In the genomic region with DNA sequence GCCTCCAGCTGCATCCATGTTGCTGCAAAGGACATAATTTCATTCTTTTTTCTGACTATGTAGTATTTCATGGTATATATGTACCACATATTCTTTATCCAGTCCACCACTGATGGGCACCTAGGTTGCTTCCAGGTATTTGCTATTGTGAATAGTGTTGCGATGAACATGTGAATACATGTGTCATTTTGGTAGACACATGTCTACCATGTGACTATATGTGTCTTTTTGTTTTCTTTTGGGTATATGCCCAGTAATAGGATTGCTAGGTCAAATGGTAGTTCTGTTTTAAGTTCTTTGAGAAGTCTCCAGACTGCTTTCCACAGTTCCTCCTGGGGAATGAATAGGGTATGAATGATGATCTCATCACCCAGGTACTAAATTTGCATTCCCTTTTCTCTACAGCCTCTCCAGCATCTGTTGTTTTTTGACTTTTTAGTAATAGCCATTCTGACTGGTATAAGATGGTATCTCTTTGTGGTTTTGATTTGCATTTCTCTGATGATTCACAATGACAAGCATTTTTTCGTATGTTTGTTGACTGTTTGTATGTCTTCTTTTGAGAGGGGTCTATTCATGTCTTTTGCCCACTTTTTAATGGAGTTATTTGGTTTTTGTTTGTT, we compare ENCODE assay signal across 27 cellular contexts. TPM values are rescaled to one million over a fixed set of nuclear protein-coding genes. Genes with fewer than 3 reads are reported as not detected.
DNase-seq lines count a peak whose midpoint lies in the region; ATAC-seq and TF ChIP-seq lines count a peak whose summit lies in the region.
"Had no signal": no experiment of that assay in that cellular context is flagged by ENCODE, and none has a peak within 500 bp of the region (broad histone marks: within the 10 kb centered on the region; RNA-seq: fewer than 3 reads in every experiment).

No MANE protein-coding gene starts in this region.

- H3K36me3 Mint-ChIP-seq in activated naive CD8-positive, alpha-beta T cell treated with anti-CD3 and anti-CD28 coated beads for 36 hours = no peaks in the 10 kb centered on the region

- H3K27ac ChIP-seq in SK-N-SH (ENCODE audit: low read depth in 2 of 2, low read length in 1 of 2) = no peak overlapping the region
- peak overlapping the region; percentile 67 for H3K27ac ChIP-seq in SJSA1
- no peak overlapping the region for H3K27ac ChIP-seq in foreskin keratinocyte
- no peak overlapping the region for H3K27ac ChIP-seq in ovary
- H3K27ac ChIP-seq: 22Rv1, breast epithelium, colonic mucosa, stomach, transverse colon had no signal

- POLR2A ChIA-PET in SK-N-SH (lab: Yijun Ruan, JAX) = no interaction called here
- POLR2A ChIA-PET in HEK293T (lab: Yijun Ruan, JAX) = no interaction called here

- no peaks in the 10 kb centered on the region for H3K4me1 Mint-ChIP-seq in activated naive CD8-positive, alpha-beta T cell treated with anti-CD3 and anti-CD28 coated beads for 36 hours
- H3K4me1 Mint-ChIP-seq: activated CD8-positive, alpha-beta memory T cell treated with anti-CD3 and anti-CD28 coated beads, Interleukin-2, amount 10 ng/mL, durations not matched to agents 7 days and 5 days; B cell; naive thymus-derived CD8-positive, alpha-beta T cell had no signal

- DNase-seq in SK-N-SH (no peak), SJSA1 (ENCODE audit: low read depth in 1 of 2, low spot score in 2 of 2) (peak in 1 of 2 experiments; percentile 62), foreskin keratinocyte (peak; percentile 70 to 88), HEK293T (ENCODE audit: extremely low spot score) (no peak), ovary (no peak)
- DNase-seq in activated naive CD8-positive, alpha-beta T cell treated with anti-CD3 and anti-CD28 coated beads for 36 hours = no peak
- DNase-seq: activated CD4-positive, alpha-beta T cell treated with anti-CD3 and anti-CD28 coated beads for 4 hours; activated CD8-positive, alpha-beta memory T cell treated with anti-CD3 and anti-CD28 coated beads, Interleukin-2, amount 10 ng/mL, durations not matched to agents 7 days and 5 days; colonic mucosa; DMS79; effector memory CD8-positive, alpha-beta T cell; head of caudate nucleus; naive thymus-derived CD8-positive, alpha-beta T cell; NCI-H1436; NCI-H69; SHP77; stimulated activated CD4-positive, alpha-beta T cell treated with anti-CD3 and anti-CD28 coated beads, Interleukin-4, amount 100 ng/mL, for 24 hours; stomach; T-helper 1 cell; transverse colon had no signal

- H3K27ac Mint-ChIP-seq in activated naive CD8-positive, alpha-beta T cell treated with anti-CD3 and anti-CD28 coated beads for 36 hours = no peak overlapping the region
- H3K27ac Mint-ChIP-seq: activated CD8-positive, alpha-beta memory T cell treated with anti-CD3 and anti-CD28 coated beads, Interleukin-2, amount 10 ng/mL, durations not matched to agents 7 days and 5 days; B cell; effector memory CD8-positive, alpha-beta T cell; GM23338; naive thymus-derived CD8-positive, alpha-beta T cell had no signal

- no peaks in the 10 kb centered on the region for H4K20me1 ChIP-seq in SK-N-SH (ENCODE audit: insufficient read depth)

- no peak overlapping the region for H2AFZ ChIP-seq in SK-N-SH (ENCODE audit: low read depth)
- H2AFZ ChIP-seq: GM23338 had no signal

- TF ChIP-seq CTCF in SK-N-SH (IDR thresholded peaks at IDR 0.05) (no peak), foreskin keratinocyte (conservative IDR thresholded peaks at IDR 0.05) (no peak), ovary (IDR thresholded peaks at IDR 0.05) (no peak)

- H3K36me3 ChIP-seq in SK-N-SH (replicated peaks in 1 of 2; ENCODE audit: control insufficient read depth in 1 of 2, insufficient read depth in 2 of 2, low read length in 1 of 2) (no peaks in the 10 kb centered on the region), SJSA1 (no peaks in the 10 kb centered on the region), ovary (no peaks in the 10 kb centered on the region)
- H3K36me3 ChIP-seq: breast epithelium, colonic mucosa, stomach, transverse colon had no signal

- H3K27me3 Mint-ChIP-seq in activated naive CD8-positive, alpha-beta T cell treated with anti-CD3 and anti-CD28 coated beads for 36 hours = peaks cover 3% of the 10 kb centered on the region

- no peak for TF ChIP-seq POLR2A in ovary (IDR thresholded peaks at IDR 0.05)

- H3K9me2 ChIP-seq in SK-N-SH = no peaks in the 10 kb centered on the region

- TF ChIP-seq EP300 in SK-N-SH (IDR thresholded peaks at IDR 0.05; ENCODE audit: borderline replicate concordance in 1 of 2, low read depth in 1 of 2, low read length in 1 of 2) (peak in 1 of 2 experiments; percentile 13; a peak in 1 of 4 replicates), ovary (IDR thresholded peaks at IDR 0.05) (no peak)

- no peak for TF ChIP-seq RAD21 in SK-N-SH (IDR thresholded peaks at IDR 0.05; ENCODE audit: low read length)

- H3K9me3 ChIP-seq in SK-N-SH (no peaks in the 10 kb centered on the region), SJSA1 (replicated peaks) (peaks cover 11% of the 10 kb centered on the region; the same call in 1 of the 2 replicates), ovary (no peaks in the 10 kb centered on the region)
- H3K9me3 ChIP-seq: breast epithelium, colonic mucosa, stomach, transverse colon had no signal

- no peak for ATAC-seq in SK-N-SH treated with all-trans-retinoic acid at 6 μM for 48 hours
- peak; percentile 60 for ATAC-seq in HG02610 (IDR thresholded peaks at IDR 0.05; ENCODE audit: unreplicated experiment)
- peak; percentile 93 for ATAC-seq in foreskin keratinocyte
- ATAC-seq: activated CD8-positive, alpha-beta memory T cell treated with anti-CD3 and anti-CD28 coated beads, Interleukin-2, amount 10 ng/mL, durations not matched to agents 7 days and 5 days; effector memory CD8-positive, alpha-beta T cell; GM23338; left lobe of liver; naive thymus-derived CD8-positive, alpha-beta T cell had no signal

- CTCF ChIA-PET in SK-N-SH (lab: Yijun Ruan, JAX) = no interaction called here
- CTCF ChIA-PET in HEK293T (lab: Yijun Ruan, JAX) = no interaction called here

- no peak overlapping the region for H3K9ac ChIP-seq in SK-N-SH

- intact Hi-C loops in ovary (cut with DNase I) = no loop called here

- H3K4me3 ChIP-seq in SK-N-SH (ENCODE audit: low read depth in 2 of 2, low read length in 1 of 2) (no peak overlapping the region), SJSA1 (no peak overlapping the region), ovary (no peak overlapping the region)
- H3K4me3 ChIP-seq: breast epithelium, colonic mucosa, GM23338, stomach, transverse colon had no signal

- H3K4me3 Mint-ChIP-seq in activated naive CD8-positive, alpha-beta T cell treated with anti-CD3 and anti-CD28 coated beads for 36 hours = no peak overlapping the region
- H3K4me3 Mint-ChIP-seq: activated CD8-positive, alpha-beta memory T cell treated with anti-CD3 and anti-CD28 coated beads, Interleukin-2, amount 10 ng/mL, durations not matched to agents 7 days and 5 days; B cell; effector memory CD8-positive, alpha-beta T cell; GM23338; naive thymus-derived CD8-positive, alpha-beta T cell had no signal

- peaks cover 4 to 10% of the 10 kb centered on the region in 2 experiments; a peak in 2 of 4 replicates for H3K4me1 ChIP-seq in SK-N-SH (ENCODE audit: control insufficient read depth in 1 of 2, insufficient read depth in 2 of 2, low read depth in 1 of 2, low read length in 1 of 2)
- H3K4me1 ChIP-seq in SJSA1 (replicated peaks) = peaks cover 11% of the 10 kb centered on the region
- no peaks in the 10 kb centered on the region for H3K4me1 ChIP-seq in foreskin keratinocyte
- no peaks in the 10 kb centered on the region for H3K4me1 ChIP-seq in ovary (ENCODE audit: insufficient read depth)
- H3K4me1 ChIP-seq: breast epithelium, colonic mucosa, stomach, transverse colon had no signal

- H3F3A ChIP-seq in SK-N-SH (replicated peaks; ENCODE audit: insufficient read depth) = peaks cover 9% of the 10 kb centered on the region

- H3K79me2 ChIP-seq in SK-N-SH (ENCODE audit: insufficient read depth) = no peaks in the 10 kb centered on the region

- no peak overlapping the region for H3K4me2 ChIP-seq in SK-N-SH
- H3K4me2 ChIP-seq: GM23338 had no signal

- H3K9me3 Mint-ChIP-seq in activated naive CD8-positive, alpha-beta T cell treated with anti-CD3 and anti-CD28 coated beads for 36 hours = no peaks in the 10 kb centered on the region
- H3K9me3 Mint-ChIP-seq: effector memory CD8-positive, alpha-beta T cell had no signal

- H3K27me3 ChIP-seq in SK-N-SH (ENCODE audit: insufficient read depth) (no peaks in the 10 kb centered on the region), SJSA1 (replicated peaks) (no peaks in the 10 kb centered on the region), foreskin keratinocyte (no peaks in the 10 kb centered on the region), ovary (no peaks in the 10 kb centered on the region)
- H3K27me3 ChIP-seq: breast epithelium, colonic mucosa, stomach, transverse colon had no signal

- WGBS in SK-N-SH (ENCODE audit: low lambda C conversion rate) = 54% methylated on average over 2 of the region's 2 CpGs
- 95 to 97% (median 96%) methylated on average over 2 of the region's 2 CpGs for WGBS in ovary, 3 donors

TF ChIP-seq in SK-N-SH, 30 proteins besides CTCF, POLR2A, EP300 and RAD21 (continues in another document):
- TF ChIP-seq FOSL2 (IDR thresholded peaks at IDR 0.05; ENCODE audit: borderline replicate concordance, low read depth) (0 out of 2 replicates have a peak, but pooled peaks have one; percentile 28), SMC3 (IDR thresholded peaks at IDR 0.05; ENCODE audit: low read depth, low read length) (no peak)

TF ChIP-seq in SK-N-SH treated with all-trans-retinoic acid at 6 μM for 48 hours, 23 proteins besides CTCF, POLR2A, EP300 and RAD21 (continues in another document):
- TF ChIP-seq TCF4 (CRISPR knock-in tag; IDR thresholded peaks at IDR 0.05; ENCODE audit: borderline replicate concordance) = no peak

TF ChIP-seq in HEK293T, 16 proteins besides CTCF, POLR2A, EP300 and RAD21:
- TF ChIP-seq HDGF (IDR thresholded peaks at IDR 0.05; ENCODE audit: borderline replicate concordance) (no peak), LEF1 (IDR thresholded peaks at IDR 0.05; ENCODE audit: borderline replicate concordance) (no peak), BHLHE40 (IDR thresholded peaks at IDR 0.05; ENCODE audit: borderline replicate concordance) (no peak), ZNF384 (IDR thresholded peaks at IDR 0.05) (no peak), TARDBP (IDR thresholded peaks at IDR 0.05) (no peak)

RNA-seq across cellular contexts. Expression of a gene that starts 35.6 kb away (rescaled TPM):
- polyA plus RNA-seq in SK-N-SH (2012; rRNA removed) (37.2 and 41.4 TPM in 2 replicates), foreskin keratinocyte (20.2 and 24.6 TPM in 2 replicates), ovary (10 to 100 TPM; 28.9 to 70.9 TPM)
- 51.6 and 77.8 TPM in 2 replicates for polyA plus RNA-seq in SK-N-SH (2012; cell fraction: cytosol; rRNA removed)
- polyA plus RNA-seq in SK-N-SH (2012; cell fraction: nucleus; rRNA removed) = 19.8 and 34.0 TPM in 2 replicates
- total RNA-seq in SJSA1 (2014; rRNA removed; shearing (Covaris generic)) = 107 and 129 TPM in 2 replicates
- total RNA-seq in foreskin keratinocyte (36.5 and 43.1 TPM in 2 replicates), ovary (10 to 100 TPM; 34.3 to 49.4 (median 41.3) TPM)
- total RNA-seq in activated naive CD8-positive, alpha-beta T cell treated with anti-CD3 and anti-CD28 coated beads for 36 hours = 1 to 10 TPM; 7.8 to 9.8 TPM

Comparison
In these comparisons a context has a peak if more than half of its experiments do, and no peak if none do; other contexts are left out.
1. DNase-seq: peak in foreskin keratinocyte (2 of 2); none in SK-N-SH (single experiment), activated naive CD8-positive, alpha-beta T cell treated with anti-CD3 and anti-CD28 coated beads for 36 hours (single experiment), HEK293T (single experiment) and ovary (0 of 5).